In genomic region chr15:64180235-64180824, GRCh38 we compare ENCODE assay signal across 14 cellular contexts. TPM values are rescaled to one million over a fixed set of nuclear protein-coding genes. Genes with fewer than 3 reads are reported as not detected.
DNase-seq lines count a peak whose midpoint lies in the region; ATAC-seq and TF ChIP-seq lines count a peak whose summit lies in the region.
"Had no signal": no experiment of that assay in that cellular context is flagged by ENCODE, and none has a peak within 500 bp of the region (broad histone marks: within the 10 kb centered on the region; RNA-seq: fewer than 3 reads in every experiment).

No MANE protein-coding gene starts in this region.

- H3K27me3 Mint-ChIP-seq in naive B cell (no peaks in the 10 kb centered on the region), CD14-positive monocyte (ENCODE audit: low read depth in 3 of 3) (peaks cover 0 to 1% (median 0%) of the 10 kb centered on the region in 3 donors)
- H3K27me3 Mint-ChIP-seq: activated naive CD8-positive, alpha-beta T cell treated with anti-CD3 and anti-CD28 coated beads for 36 hours had no signal

- H3K36me3 Mint-ChIP-seq in naive B cell (peaks cover 7% of the 10 kb centered on the region in 2 donors), CD14-positive monocyte (peaks cover 48 to 57% of the 10 kb centered on the region in 2 donors)

- H3K9me3 Mint-ChIP-seq in naive B cell (no peaks in the 10 kb centered on the region), CD14-positive monocyte (no peaks in the 10 kb centered on the region)
- H3K9me3 Mint-ChIP-seq: activated naive CD8-positive, alpha-beta T cell treated with anti-CD3 and anti-CD28 coated beads for 36 hours had no signal

- H3K4me1 Mint-ChIP-seq in naive B cell: peaks cover 17 to 22% (median 22%) of the 10 kb centered on the region in 3 donors
- H3K4me1 Mint-ChIP-seq in CD14-positive monocyte: peaks cover 11% of the 10 kb centered on the region
- H3K4me1 Mint-ChIP-seq: activated naive CD8-positive, alpha-beta T cell treated with anti-CD3 and anti-CD28 coated beads for 36 hours had no signal

- intact Hi-C loops in CD14-positive monocyte (cut with micrococcal nuclease): no loop called here

- no peak for TF ChIP-seq CTCF in CD14-positive monocyte (IDR thresholded peaks at IDR 0.05)

- DNase-seq in NCI-H524 treated with DMSO at 0.1 percent for 48 hours (lab: John Stamatoyannopoulos, UW) (peak; percentile 18), naive B cell (peak; percentile 82), CD14-positive monocyte (ENCODE audit: low spot score) (no peak), DMS153 (lab: John Stamatoyannopoulos, UW) (no peak), GOT3 (lab: John Stamatoyannopoulos, UW) (no peak)
- DNase-seq: activated CD4-positive, alpha-beta T cell treated with anti-CD3 and anti-CD28 coated beads, Interleukin-2, amount 50 U/mL, for 1 hour; activated naive CD8-positive, alpha-beta T cell treated with anti-CD3 and anti-CD28 coated beads for 36 hours; Caco-2; effector CD4-positive, alpha-beta T cell; NCI-H226; spleen had no signal

- H3K27ac Mint-ChIP-seq in naive B cell (peak overlapping the region; percentile 88 to 98 (median 97)), CD14-positive monocyte (no peak overlapping the region)
- H3K27ac Mint-ChIP-seq: activated naive CD8-positive, alpha-beta T cell treated with anti-CD3 and anti-CD28 coated beads for 36 hours had no signal

- peak overlapping the region; percentile 3 to 77 (median 56) for H3K4me3 Mint-ChIP-seq in naive B cell
- H3K4me3 Mint-ChIP-seq in CD14-positive monocyte: no peak overlapping the region
- H3K4me3 Mint-ChIP-seq: activated naive CD8-positive, alpha-beta T cell treated with anti-CD3 and anti-CD28 coated beads for 36 hours had no signal

- peak; percentile 58 for ATAC-seq in GM18511 (IDR thresholded peaks at IDR 0.05; ENCODE audit: unreplicated experiment)
- peak; percentile 63 for ATAC-seq in HG02678 (IDR thresholded peaks at IDR 0.05; ENCODE audit: unreplicated experiment)
- peak; percentile 96 for ATAC-seq in naive B cell (ENCODE audit: low read depth in 2 of 2)
- no peak for ATAC-seq in HG03442 (IDR thresholded peaks at IDR 0.05; ENCODE audit: unreplicated experiment)

RNA-seq across cellular contexts. Expression of gene PPIB, which starts 17.5 kb away (rescaled TPM):
- 100 to 1,000 TPM; 419 to 599 (median 451) TPM for polyA plus RNA-seq in naive B cell (ENCODE audit: low read depth in 6 of 6)
- 100 to 1,000 TPM; 520 to 532 TPM for polyA plus RNA-seq in CD14-positive monocyte

RNA-seq across cellular contexts. Expression of gene SNX22, which starts 28.8 kb away (rescaled TPM):
- polyA plus RNA-seq in naive B cell (ENCODE audit: low read depth in 6 of 6) (10 to 100 TPM; 55.7 to 95.8 (median 59.7) TPM), CD14-positive monocyte (1 to 10 TPM in 1 of 2 donors, under 1 TPM in 1; 0.80 to 1.2 TPM)

Comparison
In these comparisons a context has a peak if more than half of its experiments do, and no peak if none do; other contexts are left out.
1. DNase-seq: peak in NCI-H524 treated with DMSO at 0.1 percent for 48 hours (single experiment) and naive B cell (single experiment); none in CD14-positive monocyte (single experiment), DMS153 (single experiment) and GOT3 (single experiment).
2. H3K27ac Mint-ChIP-seq: peak in naive B cell (6 of 6); none in CD14-positive monocyte (0 of 7).
3. H3K4me3 Mint-ChIP-seq: peak in naive B cell (8 of 8); none in CD14-positive monocyte (0 of 2).
4. RNA of gene SNX22, which starts 28.8 kb away (polyA plus RNA-seq): 55.7 to 95.8 TPM in naive B cell; 0.80 to 1.2 TPM in CD14-positive monocyte; every median in the first group is over 10 times any median in the second.